Comparison of ENCODE assay signal across 8 cellular contexts in genomic region chr13:43874512-43875092, GRCh38. TPM values are rescaled to one million over a fixed set of nuclear protein-coding genes. Genes with fewer than 3 reads are reported as not detected.
DNase-seq lines count a peak whose midpoint lies in the region; ATAC-seq and TF ChIP-seq lines count a peak whose summit lies in the region.

No MANE protein-coding gene starts in this region.

- DNase-seq in NCI-H1694 treated with DMSO at 0.1 percent for 48 hours (lab: John Stamatoyannopoulos, UW) (peak; percentile 45), NCI-H1694 (lab: John Stamatoyannopoulos, UW) (no peak), NCI-H526 treated with DMSO at 0.1 percent for 48 hours (lab: John Stamatoyannopoulos, UW) (peak; percentile 40), dorsolateral prefrontal cortex (no peak), prostate gland (ENCODE audit: low spot score) (no peak), activated gamma-delta T cell (lab: John Stamatoyannopoulos, UW) (no peak), sciatic nerve (ENCODE audit: low spot score) (no peak)

- WGBS in prostate gland, result 27% methylated on average over 2 of the region's 2 CpGs

- H3K27me3 ChIP-seq in dorsolateral prefrontal cortex (no peaks in the 10 kb centered on the region), prostate gland (replicated peaks; ENCODE audit: insufficient read depth) (no peaks in the 10 kb centered on the region)

- ATAC-seq in GM18520 (IDR thresholded peaks at IDR 0.05; ENCODE audit: unreplicated experiment), result no peak
- ATAC-seq in sciatic nerve, result no peak

- TF ChIP-seq POLR2A in prostate gland (IDR thresholded peaks at IDR 0.05), result no peak

- H3K27ac ChIP-seq in dorsolateral prefrontal cortex (peak overlapping the region in 58 of 59 donors; percentile 15 to 99 (median 81)), prostate gland (no peak overlapping the region)

- no peaks in the 10 kb centered on the region for H3K9me3 ChIP-seq in prostate gland

- TF ChIP-seq CTCF in dorsolateral prefrontal cortex (IDR thresholded peaks at IDR 0.05 in 54 of 56, conservative IDR thresholded peaks at IDR 0.05 in 2 of 56; ENCODE audit: low read depth in 1 of 56, partially characterized antibody in 56 of 56) (peak; percentile 42 to 92 (median 78)), prostate gland (IDR thresholded peaks at IDR 0.05) (peak in 3 of 4 experiments; percentile 37 to 65 (median 56))

- H3K4me3 ChIP-seq in dorsolateral prefrontal cortex, result peak overlapping the region in 1 of 59 donors; percentile 0
- no peak overlapping the region for H3K4me3 ChIP-seq in prostate gland

- H3K36me3 ChIP-seq in prostate gland, result no peaks in the 10 kb centered on the region

- H3K4me1 ChIP-seq in prostate gland (replicated peaks), result peaks cover 6% of the 10 kb centered on the region

- intact Hi-C loops in dorsolateral prefrontal cortex (cut with DNase I), result loop anchor here (5.0 to 10.0 kb wide), 5 partner anchors 87 to 910 kb away; partner anchors contain the start of gene ENOX1 (in 1 of the 2)
- intact Hi-C loops in prostate gland (cut with DNase I), result loop anchor here (5.0 to 10.0 kb wide), 3 partner anchors 790 to 1277 kb away; no protein-coding TSS in a partner anchor
- intact Hi-C loops in sciatic nerve (cut with DNase I), result no loop called here

RNA-seq across cellular contexts. Expression of gene CCDC122, which starts 4.9 kb away (rescaled TPM):
- total RNA-seq in dorsolateral prefrontal cortex (10 to 100 TPM in 17 of 120 experiments, 1 to 10 TPM in 101, under 1 TPM in 2; 0.69 to 15.7 (median 5.3) TPM), prostate gland (10 to 100 TPM; 13.8 to 14.1 TPM), sciatic nerve (5.2 TPM)

RNA-seq across cellular contexts. Expression of gene LACC1, which starts 5.1 kb away (rescaled TPM):
- total RNA-seq in dorsolateral prefrontal cortex, result 10 to 100 TPM in 86 of 120 experiments, 1 to 10 TPM in 34; 4.5 to 56.8 (median 15.0) TPM
- 10 to 100 TPM in 1 of 2 donors, 1 to 10 TPM in 1; 8.6 to 27.8 TPM for total RNA-seq in prostate gland
- 6.4 TPM for total RNA-seq in sciatic nerve

Comparison
In these comparisons a context has a peak if more than half of its experiments do, and no peak if none do; other contexts are left out.
1. DNase-seq: peak in NCI-H1694 treated with DMSO at 0.1 percent for 48 hours (single experiment) and NCI-H526 treated with DMSO at 0.1 percent for 48 hours (single experiment); none in NCI-H1694 (single experiment), dorsolateral prefrontal cortex (0 of 10), prostate gland (single experiment), activated gamma-delta T cell (single experiment) and sciatic nerve (single experiment).
2. H3K27ac ChIP-seq: peak in dorsolateral prefrontal cortex (58 of 59); none in prostate gland (0 of 2).